Comparison of ENCODE assay signal across 2 cellular contexts in genomic region chr6:95856876-95857364, GRCh38.
TF ChIP-seq lines count a peak whose summit lies in the region.

No MANE protein-coding gene starts in this region.

TF ChIP-seq in GM23338, 12 proteins besides CTCF, POLR2A, EP300 and RAD21 (continued from another document):
- TF ChIP-seq ZNF462 (CRISPR knock-in tag; IDR thresholded peaks at IDR 0.05) (no peak), ZNF114 (CRISPR knock-in tag; IDR thresholded peaks at IDR 0.05) (no peak), EZH2phosphoT487 (IDR thresholded peaks at IDR 0.05; ENCODE audit: unreplicated experiment) (no peak), JUNB (IDR thresholded peaks at IDR 0.05; ENCODE audit: unreplicated experiment) (no peak)

TF ChIP-seq in WTC11, 78 proteins besides CTCF, POLR2A, EP300 and RAD21 (continued from another document):
- TF ChIP-seq AR (CRISPR knock-in tag; IDR thresholded peaks at IDR 0.05) = no peak
- TF ChIP-seq GABPB1 (CRISPR knock-in tag; IDR thresholded peaks at IDR 0.05) = peak; percentile 27; the same call in 1 of the 2 replicates
- no peak for TF ChIP-seq NFATC4 (CRISPR knock-in tag; IDR thresholded peaks at IDR 0.05)
